Comparison of ENCODE assay signal across 1 cellular context in genomic region chr22:37146507-37147180, GRCh38.
TF ChIP-seq lines count a peak whose summit lies in the region.

No MANE protein-coding gene starts in this region.

TF ChIP-seq in WTC11, 78 proteins besides CTCF, POLR2A, EP300 and RAD21:
- TF ChIP-seq, protein P1, sequence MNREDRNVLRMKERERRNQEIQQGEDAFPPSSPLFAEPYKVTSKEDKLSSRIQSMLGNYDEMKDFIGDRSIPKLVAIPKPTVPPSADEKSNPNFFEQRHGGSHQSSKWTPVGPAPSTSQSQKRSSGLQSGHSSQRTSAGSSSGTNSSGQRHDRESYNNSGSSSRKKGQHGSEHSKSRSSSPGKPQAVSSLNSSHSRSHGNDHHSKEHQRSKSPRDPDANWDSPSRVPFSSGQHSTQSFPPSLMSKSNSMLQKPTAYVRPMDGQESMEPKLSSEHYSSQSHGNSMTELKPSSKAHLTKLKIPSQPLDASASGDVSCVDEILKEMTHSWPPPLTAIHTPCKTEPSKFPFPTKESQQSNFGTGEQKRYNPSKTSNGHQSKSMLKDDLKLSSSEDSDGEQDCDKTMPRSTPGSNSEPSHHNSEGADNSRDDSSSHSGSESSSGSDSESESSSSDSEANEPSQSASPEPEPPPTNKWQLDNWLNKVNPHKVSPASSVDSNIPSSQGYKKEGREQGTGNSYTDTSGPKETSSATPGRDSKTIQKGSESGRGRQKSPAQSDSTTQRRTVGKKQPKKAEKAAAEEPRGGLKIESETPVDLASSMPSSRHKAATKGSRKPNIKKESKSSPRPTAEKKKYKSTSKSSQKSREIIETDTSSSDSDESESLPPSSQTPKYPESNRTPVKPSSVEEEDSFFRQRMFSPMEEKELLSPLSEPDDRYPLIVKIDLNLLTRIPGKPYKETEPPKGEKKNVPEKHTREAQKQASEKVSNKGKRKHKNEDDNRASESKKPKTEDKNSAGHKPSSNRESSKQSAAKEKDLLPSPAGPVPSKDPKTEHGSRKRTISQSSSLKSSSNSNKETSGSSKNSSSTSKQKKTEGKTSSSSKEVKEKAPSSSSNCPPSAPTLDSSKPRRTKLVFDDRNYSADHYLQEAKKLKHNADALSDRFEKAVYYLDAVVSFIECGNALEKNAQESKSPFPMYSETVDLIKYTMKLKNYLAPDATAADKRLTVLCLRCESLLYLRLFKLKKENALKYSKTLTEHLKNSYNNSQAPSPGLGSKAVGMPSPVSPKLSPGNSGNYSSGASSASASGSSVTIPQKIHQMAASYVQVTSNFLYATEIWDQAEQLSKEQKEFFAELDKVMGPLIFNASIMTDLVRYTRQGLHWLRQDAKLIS (CRISPR knock-in tag; IDR thresholded peaks at IDR 0.05; ENCODE audit: borderline replicate concordance) = no peak
- TF ChIP-seq ZBTB43 (CRISPR knock-in tag; IDR thresholded peaks at IDR 0.05) = no peak
- TF ChIP-seq TCF7 (CRISPR knock-in tag; IDR thresholded peaks at IDR 0.05; ENCODE audit: low read depth) = no peak
- no peak for TF ChIP-seq ETV6 (CRISPR knock-in tag; IDR thresholded peaks at IDR 0.05)
- TF ChIP-seq CREM (CRISPR knock-in tag; IDR thresholded peaks at IDR 0.05) = no peak
- no peak for TF ChIP-seq ZNF263 (CRISPR knock-in tag; IDR thresholded peaks at IDR 0.05; ENCODE audit: low read depth)
- no peak for TF ChIP-seq EMX1 (CRISPR knock-in tag; IDR thresholded peaks at IDR 0.05)
- TF ChIP-seq SMAD4 (CRISPR knock-in tag; IDR thresholded peaks at IDR 0.05) = no peak
- TF ChIP-seq ZNF281 (CRISPR knock-in tag; IDR thresholded peaks at IDR 0.05) = no peak
- TF ChIP-seq FOXP4 (CRISPR knock-in tag; IDR thresholded peaks at IDR 0.05) = no peak
- no peak for TF ChIP-seq FOXJ3 (CRISPR knock-in tag; IDR thresholded peaks at IDR 0.05; ENCODE audit: borderline replicate concordance)
- no peak for TF ChIP-seq RORB (CRISPR knock-in tag; IDR thresholded peaks at IDR 0.05)
- TF ChIP-seq ZNF121 (CRISPR knock-in tag; IDR thresholded peaks at IDR 0.05) = no peak
- TF ChIP-seq CBFB (CRISPR knock-in tag; IDR thresholded peaks at IDR 0.05; ENCODE audit: low read depth) = no peak
- TF ChIP-seq, protein P2, sequence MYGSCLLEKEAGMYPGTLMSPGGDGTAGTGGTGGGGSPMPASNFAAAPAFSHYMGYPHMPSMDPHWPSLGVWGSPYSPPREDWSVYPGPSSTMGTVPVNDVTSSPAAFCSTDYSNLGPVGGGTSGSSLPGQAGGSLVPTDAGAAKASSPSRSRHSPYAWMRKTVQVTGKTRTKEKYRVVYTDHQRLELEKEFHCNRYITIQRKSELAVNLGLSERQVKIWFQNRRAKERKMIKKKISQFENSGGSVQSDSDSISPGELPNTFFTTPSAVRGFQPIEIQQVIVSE (CRISPR knock-in tag; IDR thresholded peaks at IDR 0.05; ENCODE audit: borderline replicate concordance) = no peak
